8 cellular contexts compared by ENCODE assay signal in genomic region chr2:128317186-128317897, GRCh38. TPM values are rescaled to one million over a fixed set of nuclear protein-coding genes. Genes with fewer than 3 reads are reported as not detected.
DNase-seq lines count a peak whose midpoint lies in the region; ATAC-seq, FAIRE-seq and TF ChIP-seq lines count a peak whose summit lies in the region.

No MANE protein-coding gene starts in this region.

- H3K4me3 ChIP-seq in WERI-Rb-1 (ENCODE audit: low read depth, low read length) (peak overlapping the region; percentile 50), neural cell (ENCODE audit: low read length) (peak overlapping the region; percentile 97)

- peak overlapping the region; percentile 37 for H3K27ac ChIP-seq in WERI-Rb-1
- H3K27ac ChIP-seq in neural cell (ENCODE audit: low read length) = peak overlapping the region; percentile 25

- H3K9me2 ChIP-seq in neural cell (ENCODE audit: insufficient read depth, low read length) = no peaks in the 10 kb centered on the region

- H3K9me3 ChIP-seq in WERI-Rb-1 (ENCODE audit: severe bottlenecking) = no peaks in the 10 kb centered on the region
- H3K9me3 ChIP-seq in neural cell (ENCODE audit: low read length) = no peaks in the 10 kb centered on the region

- DNase-seq in ELF-1 (ENCODE audit: low read depth, low spot score) (peak; percentile 77), WERI-Rb-1 (no peak), anterior cingulate cortex (lab: John Stamatoyannopoulos, UW) (no peak), HTR-8/SVneo (ENCODE audit: insufficient read length, low spot score) (no peak)

- H3K9ac ChIP-seq in neural cell (ENCODE audit: low read length) = peak overlapping the region; percentile 83

- FAIRE-seq in HTR-8/SVneo (lab: Jason Lieb, UNC) = no peak

- H3K79me2 ChIP-seq in neural cell (replicated peaks; ENCODE audit: insufficient read depth, low read length) = peaks cover 55% of the 10 kb centered on the region

- no peaks in the 10 kb centered on the region for H3F3A ChIP-seq in neural cell (ENCODE audit: insufficient read depth, low read length, poor library complexity, severe bottlenecking)

- peak; percentile 40 for ATAC-seq in GM21360 (IDR thresholded peaks at IDR 0.05; ENCODE audit: unreplicated experiment)
- peak; percentile 28 for ATAC-seq in HG03575 (IDR thresholded peaks at IDR 0.05; ENCODE audit: extremely low read depth, insufficient number of reproducible peaks, low FRiP score, unreplicated experiment)
- ATAC-seq in esophagus mucosa = peak; percentile 7

- TF ChIP-seq EP300 in neural cell (conservative IDR thresholded peaks at IDR 0.05; ENCODE audit: poor library complexity, severe bottlenecking) = peak; percentile 10

- H4K20me1 ChIP-seq in neural cell (ENCODE audit: insufficient read depth) = no peaks in the 10 kb centered on the region

- no peak for TF ChIP-seq CTCF in WERI-Rb-1 (IDR thresholded peaks at IDR 0.05; ENCODE audit: low read depth, low read length)
- no peak for TF ChIP-seq CTCF in neural cell (IDR thresholded peaks at IDR 0.05; ENCODE audit: poor library complexity, severe bottlenecking)

- H3K36me3 ChIP-seq in WERI-Rb-1 = peaks cover 24% of the 10 kb centered on the region
- no peaks in the 10 kb centered on the region for H3K36me3 ChIP-seq in neural cell (ENCODE audit: insufficient read depth, low read length)

- H3K4me2 ChIP-seq in neural cell (ENCODE audit: low read length) = peak overlapping the region; percentile 74

- peak overlapping the region; percentile 59 for H2AFZ ChIP-seq in neural cell (ENCODE audit: low read depth, low read length)

- H3K27me3 ChIP-seq in WERI-Rb-1 (ENCODE audit: insufficient read depth, low read depth, severe bottlenecking) (no peaks in the 10 kb centered on the region), neural cell (ENCODE audit: insufficient read depth, low read depth, low read length) (no peaks in the 10 kb centered on the region)

- no peak for TF ChIP-seq RAD21 in neural cell (conservative IDR thresholded peaks at IDR 0.05)

TF ChIP-seq in neural cell, 6 proteins besides CTCF, POLR2A, EP300 and RAD21:
- TF ChIP-seq POLR2AphosphoS5 (IDR thresholded peaks at IDR 0.05) (peak; percentile 41), EZH2 (IDR thresholded peaks at IDR 0.05; ENCODE audit: borderline replicate concordance, insufficient read depth, low read length, poor library complexity, severe bottlenecking) (no peak), REST (IDR thresholded peaks at IDR 0.05; ENCODE audit: borderline replicate concordance) (no peak), TAF1 (IDR thresholded peaks at IDR 0.05; ENCODE audit: low read depth) (no peak), SMC3 (conservative IDR thresholded peaks at IDR 0.05; ENCODE audit: poor library complexity) (no peak)

RNA-seq across cellular contexts. Expression of gene HS6ST1, which starts 1.3 kb away (rescaled TPM):
- 30.8 TPM for total RNA-seq in esophagus mucosa
- polyA plus RNA-seq in neural cell = 44.1 and 46.2 TPM in 2 replicates
- 72.5 and 80.3 TPM in 2 replicates for polyA minus RNA-seq in neural cell
